1 cellular context compared by ENCODE assay signal in the genomic region with DNA sequence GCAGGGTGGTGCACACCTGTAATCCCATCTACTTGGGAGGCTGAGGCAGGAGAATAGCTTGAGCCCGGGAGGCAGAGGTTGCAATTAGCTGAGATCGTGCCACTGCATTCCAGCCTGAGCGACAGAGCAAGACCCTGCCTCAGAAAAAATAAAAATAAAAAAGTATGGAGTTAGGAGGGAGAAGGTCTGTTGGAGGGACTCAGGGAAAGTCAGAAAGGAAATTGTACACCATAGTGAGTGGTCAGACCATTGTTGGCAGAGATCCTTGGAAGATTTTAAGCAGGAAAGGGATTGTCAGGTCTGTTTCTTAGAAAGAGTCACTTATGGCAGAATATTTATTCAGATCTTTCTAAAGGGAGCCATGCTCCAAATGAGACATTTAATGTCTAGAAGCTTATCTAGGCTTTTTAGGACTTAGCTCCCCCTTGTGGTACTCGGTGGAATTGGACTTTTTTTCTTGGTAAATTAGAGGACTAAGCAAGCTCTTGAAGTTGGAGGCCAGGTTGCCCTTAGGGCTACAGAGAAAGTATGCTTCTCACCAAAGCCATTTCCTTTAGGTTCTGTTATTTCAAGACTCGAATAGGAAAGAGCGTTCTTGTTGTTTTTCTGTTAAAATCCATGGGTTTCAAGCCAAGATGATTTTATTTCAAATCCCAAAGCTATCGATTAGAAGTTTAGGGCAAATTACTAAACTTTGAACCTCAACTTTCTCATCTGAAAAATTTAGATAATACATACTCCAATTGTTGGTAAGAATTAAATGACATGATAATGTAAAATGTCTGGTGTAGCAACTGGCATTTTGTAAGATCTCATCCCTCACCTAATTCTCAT.
TF ChIP-seq lines count a peak whose summit lies in the region.

No MANE protein-coding gene starts in this region.

TF ChIP-seq in H1, 55 proteins besides CTCF, POLR2A, EP300 and RAD21:
- TF ChIP-seq HDAC6 (IDR thresholded peaks at IDR 0.05; ENCODE audit: low read depth, low read length) (no peak), YY1 (IDR thresholded peaks at IDR 0.05; ENCODE audit: low read depth, low read length) (no peak), BCL11A (IDR thresholded peaks at IDR 0.05; ENCODE audit: low read depth in 2 of 2, low read length in 2 of 2) (no peak), SP2 (IDR thresholded peaks at IDR 0.05; ENCODE audit: low read length) (no peak), TCF12 (IDR thresholded peaks at IDR 0.05; ENCODE audit: low read depth, low read length) (no peak), KDM4A (IDR thresholded peaks at IDR 0.05; ENCODE audit: low read depth, low read length, severe bottlenecking) (no peak), GABPA (IDR thresholded peaks at IDR 0.05; ENCODE audit: borderline replicate concordance, insufficient read depth, low read length) (no peak), EGR1 (IDR thresholded peaks at IDR 0.05; ENCODE audit: borderline replicate concordance, low read depth, low read length) (no peak), HDAC2 (IDR thresholded peaks at IDR 0.05; ENCODE audit: borderline replicate concordance in 1 of 2, low read depth in 2 of 2, low read length in 2 of 2) (no peak), GTF2F1 (IDR thresholded peaks at IDR 0.05; ENCODE audit: borderline replicate concordance, low read depth, low read length) (no peak), CHD1 (IDR thresholded peaks at IDR 0.05; ENCODE audit: low read depth, low read length) (no peak), RXRA (IDR thresholded peaks at IDR 0.05; ENCODE audit: insufficient read depth, low read depth, low read length) (no peak), SP1 (IDR thresholded peaks at IDR 0.05; ENCODE audit: low read depth, low read length) (no peak), BACH1 (IDR thresholded peaks at IDR 0.05; ENCODE audit: low read length) (no peak), RNF2 (IDR thresholded peaks at IDR 0.05; ENCODE audit: borderline replicate concordance, low read depth, low read length, missing control alignments, poor library complexity, severe bottlenecking) (no peak), BRCA1 (IDR thresholded peaks at IDR 0.05; ENCODE audit: low read depth, low read length) (no peak), SIRT6 (IDR thresholded peaks at IDR 0.05; ENCODE audit: low read length) (no peak)
- TF ChIP-seq, protein P1, sequence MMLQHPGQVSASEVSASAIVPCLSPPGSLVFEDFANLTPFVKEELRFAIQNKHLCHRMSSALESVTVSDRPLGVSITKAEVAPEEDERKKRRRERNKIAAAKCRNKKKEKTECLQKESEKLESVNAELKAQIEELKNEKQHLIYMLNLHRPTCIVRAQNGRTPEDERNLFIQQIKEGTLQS (IDR thresholded peaks at IDR 0.05; ENCODE audit: insufficient read depth, low read depth, low read length): no peak
